In the genomic region with DNA sequence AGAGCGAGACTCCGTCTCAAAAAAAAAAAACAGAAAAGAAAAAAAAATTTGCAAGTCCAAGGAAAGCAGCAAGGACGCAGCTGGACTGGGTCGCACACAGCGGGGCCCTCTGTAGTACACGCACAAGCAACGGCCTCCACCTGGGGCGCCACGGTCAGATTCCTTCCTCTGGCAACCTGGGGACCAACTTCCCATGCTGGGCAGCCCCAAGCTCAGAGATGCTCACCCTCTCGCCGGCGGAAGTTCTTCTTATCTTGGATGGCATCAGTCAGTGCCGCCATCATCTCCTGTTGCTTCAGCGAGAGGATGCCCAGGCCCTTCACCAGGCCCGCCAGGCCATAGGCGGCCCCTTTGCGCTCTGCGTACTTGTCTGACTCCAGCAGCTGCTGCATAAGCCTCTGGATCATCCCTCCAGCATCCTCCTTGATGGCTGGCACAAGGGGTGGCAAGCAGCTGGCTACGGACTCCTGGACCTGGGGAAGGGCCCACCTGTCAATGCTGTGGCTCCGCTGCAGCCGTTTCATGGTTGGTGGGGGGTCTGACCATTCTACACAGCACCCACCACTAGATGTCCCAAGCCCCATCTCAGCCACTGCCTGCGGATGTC, we compare ENCODE assay signal across 2 cellular contexts.
TF ChIP-seq lines count a peak whose summit lies in the region.

No MANE protein-coding gene starts in this region.

TF ChIP-seq in K562, 482 proteins besides CTCF, POLR2A, EP300 and RAD21:
- TF ChIP-seq, protein P1, sequence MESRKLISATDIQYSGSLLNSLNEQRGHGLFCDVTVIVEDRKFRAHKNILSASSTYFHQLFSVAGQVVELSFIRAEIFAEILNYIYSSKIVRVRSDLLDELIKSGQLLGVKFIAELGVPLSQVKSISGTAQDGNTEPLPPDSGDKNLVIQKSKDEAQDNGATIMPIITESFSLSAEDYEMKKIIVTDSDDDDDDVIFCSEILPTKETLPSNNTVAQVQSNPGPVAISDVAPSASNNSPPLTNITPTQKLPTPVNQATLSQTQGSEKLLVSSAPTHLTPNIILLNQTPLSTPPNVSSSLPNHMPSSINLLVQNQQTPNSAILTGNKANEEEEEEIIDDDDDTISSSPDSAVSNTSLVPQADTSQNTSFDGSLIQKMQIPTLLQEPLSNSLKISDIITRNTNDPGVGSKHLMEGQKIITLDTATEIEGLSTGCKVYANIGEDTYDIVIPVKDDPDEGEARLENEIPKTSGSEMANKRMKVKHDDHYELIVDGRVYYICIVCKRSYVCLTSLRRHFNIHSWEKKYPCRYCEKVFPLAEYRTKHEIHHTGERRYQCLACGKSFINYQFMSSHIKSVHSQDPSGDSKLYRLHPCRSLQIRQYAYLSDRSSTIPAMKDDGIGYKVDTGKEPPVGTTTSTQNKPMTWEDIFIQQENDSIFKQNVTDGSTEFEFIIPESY (CRISPR knock-in tag; IDR thresholded peaks at IDR 0.05), result peak; percentile 58; the same call in 1 of the 2 replicates
- no peak for TF ChIP-seq GTF2A2 (tag; IDR thresholded peaks at IDR 0.05)
TF ChIP-seq in K562: peak in this region for 1.

TF ChIP-seq in HepG2, 621 proteins besides CTCF, POLR2A, EP300 and RAD21:
- peak; percentile 59 for TF ChIP-seq AGO2 (optimal IDR thresholded peaks at IDR 0.05; ENCODE audit: low read depth, low read length)
- no peak for TF ChIP-seq CAMTA2 (CRISPR knock-in tag; IDR thresholded peaks at IDR 0.05; ENCODE audit: borderline replicate concordance)
- no peak for TF ChIP-seq ADNP (CRISPR knock-in tag; IDR thresholded peaks at IDR 0.05)
- TF ChIP-seq ZNF564 (CRISPR knock-in tag; IDR thresholded peaks at IDR 0.05), result no peak
- TF ChIP-seq ZNF3 (CRISPR knock-in tag; IDR thresholded peaks at IDR 0.05), result no peak
- no peak for TF ChIP-seq ZNF777 (CRISPR knock-in tag; IDR thresholded peaks at IDR 0.05)
